Comparison of ENCODE assay signal across 10 cellular contexts in genomic region chr9:112224401-112225289, GRCh38. TPM values are rescaled to one million over a fixed set of nuclear protein-coding genes. Genes with fewer than 3 reads are reported as not detected.
DNase-seq lines count a peak whose midpoint lies in the region; ATAC-seq, FAIRE-seq and TF ChIP-seq lines count a peak whose summit lies in the region.
"Had no signal": no experiment of that assay in that cellular context is flagged by ENCODE, and none has a peak within 500 bp of the region (broad histone marks: within the 10 kb centered on the region; RNA-seq: fewer than 3 reads in every experiment).

No MANE protein-coding gene starts in this region.

- H3K9ac ChIP-seq in PC-3 (ENCODE audit: low read length), result no peak overlapping the region
- H3K9ac ChIP-seq in keratinocyte (ENCODE audit: control insufficient read depth, extremely low read depth, insufficient read depth, low read length), result peak overlapping the region; percentile 0
- H3K9ac ChIP-seq in MM.1S (ENCODE audit: low read length), result no peak overlapping the region

- FAIRE-seq in keratinocyte (lab: Jason Lieb, UNC), result peak; percentile 76

- no peaks in the 10 kb centered on the region for H4K20me1 ChIP-seq in PC-3 (ENCODE audit: low read length)
- no peaks in the 10 kb centered on the region for H4K20me1 ChIP-seq in keratinocyte (ENCODE audit: control insufficient read depth, extremely low read depth, insufficient read depth, low read length)
- H4K20me1 ChIP-seq in MM.1S (ENCODE audit: insufficient read depth, low read length), result no peaks in the 10 kb centered on the region

- intact Hi-C loops in PC-3 (cut with micrococcal nuclease), result no loop called here
- intact Hi-C loops in activated T-helper 2 cell treated with anti-CD3 and anti-CD28 coated beads, Interferon-gamma antibody, Interleukin-2, Interleukin-4, amounts not matched to agents 10 μg/mL and 5 μg/mL and 100 μg/mL, durations not matched to agents 14 hours and 24 hours and 36 hours (cut with micrococcal nuclease), result no loop called here

- H3K9me3 ChIP-seq in PC-3 (ENCODE audit: low read length) (no peaks in the 10 kb centered on the region), keratinocyte (ENCODE audit: control insufficient read depth, low read depth, low read length) (no peaks in the 10 kb centered on the region), suprapubic skin (no peaks in the 10 kb centered on the region), MM.1S (replicated peaks; ENCODE audit: insufficient read depth, low read length) (no peaks in the 10 kb centered on the region)

- TF ChIP-seq CTCF in PC-3 (conservative IDR thresholded peaks at IDR 0.05; ENCODE audit: low read depth, low read length) (no peak), keratinocyte (optimal IDR thresholded peaks at IDR 0.05 in 1 of 3, IDR thresholded peaks at IDR 0.05 in 1 of 3, conservative IDR thresholded peaks at IDR 0.05 in 1 of 3; ENCODE audit: extremely low read depth in 1 of 3, insufficient read depth in 2 of 3, low read length in 3 of 3) (no peak), suprapubic skin (IDR thresholded peaks at IDR 0.05) (no peak), MM.1S (IDR thresholded peaks at IDR 0.05; ENCODE audit: low read length) (no peak)

- H3K4me3 ChIP-seq in PC-3 (ENCODE audit: low read length), result no peak overlapping the region
- H3K4me3 ChIP-seq in keratinocyte (ENCODE audit: control insufficient read depth in 2 of 3, extremely low read depth in 1 of 3, insufficient read depth in 2 of 3, low read depth in 1 of 3, low read length in 3 of 3), result peak overlapping the region in 1 of 3 experiments; percentile 25
- H3K4me3 ChIP-seq in suprapubic skin, result no peak overlapping the region
- no peak overlapping the region for H3K4me3 ChIP-seq in MM.1S (ENCODE audit: low read length)

- H3K27ac Mint-ChIP-seq in activated T-helper 2 cell treated with anti-CD3 and anti-CD28 coated beads, Interferon-gamma antibody, Interleukin-2, Interleukin-4, amounts not matched to agents 10 μg/mL and 5 μg/mL and 100 μg/mL, durations not matched to agents 14 hours and 24 hours and 36 hours, result no peak overlapping the region

- H3K27me3 ChIP-seq in PC-3 (ENCODE audit: low read length) (no peaks in the 10 kb centered on the region), keratinocyte (ENCODE audit: control insufficient read depth, extremely low read depth, insufficient read depth, low read length) (no peaks in the 10 kb centered on the region), suprapubic skin (no peaks in the 10 kb centered on the region), MM.1S (replicated peaks; ENCODE audit: insufficient read depth, low read length) (no peaks in the 10 kb centered on the region)

- TF ChIP-seq POLR2A in suprapubic skin (IDR thresholded peaks at IDR 0.05), result no peak

- no peaks in the 10 kb centered on the region for H3K9me1 ChIP-seq in keratinocyte (ENCODE audit: control insufficient read depth, extremely low read depth, insufficient read depth, low read length)

- DNase-seq in PC-3 (peak; percentile 53), keratinocyte (ENCODE audit: low read depth, low spot score) (no peak), DMS153 (lab: John Stamatoyannopoulos, UW) (no peak), suprapubic skin (ENCODE audit: low spot score in 2 of 2) (no peak), MM.1S (no peak)
- DNase-seq in activated T-helper 2 cell treated with anti-CD3 and anti-CD28 coated beads, Interferon-gamma antibody, Interleukin-2, Interleukin-4, amounts not matched to agents 10 μg/mL and 5 μg/mL and 100 μg/mL, durations not matched to agents 14 hours and 24 hours and 36 hours (ENCODE audit: low spot score), result no peak
- DNase-seq: stimulated activated naive CD4-positive, alpha-beta T cell treated with Interleukin-2 at 50 U/mL for 16 hours had no signal

- H3K4me1 ChIP-seq in PC-3 (ENCODE audit: insufficient read depth, low read length) (peaks cover 16% of the 10 kb centered on the region), keratinocyte (ENCODE audit: control insufficient read depth, extremely low read depth, insufficient read depth, low read length) (peaks cover 20% of the 10 kb centered on the region), suprapubic skin (no peaks in the 10 kb centered on the region), MM.1S (ENCODE audit: low read length) (peaks cover 4% of the 10 kb centered on the region)

- peaks cover 72% of the 10 kb centered on the region for H3K36me3 Mint-ChIP-seq in activated T-helper 2 cell treated with anti-CD3 and anti-CD28 coated beads, Interferon-gamma antibody, Interleukin-2, Interleukin-4, amounts not matched to agents 10 μg/mL and 5 μg/mL and 100 μg/mL, durations not matched to agents 14 hours and 24 hours and 36 hours (ENCODE audit: low read depth)

- dilution Hi-C loops in keratinocyte (cut with MboI; ENCODE audit: extremely low pct_ligation_motif_present, low sequenced_read_pairs), result loop anchor here (25.0 kb wide), 1 partner anchor 112 kb away; no protein-coding TSS in a partner anchor

- peak; percentile 54 for ATAC-seq in GM18499 (IDR thresholded peaks at IDR 0.05; ENCODE audit: insufficient read depth, unreplicated experiment)
- peak; percentile 63 for ATAC-seq in GM21825 (IDR thresholded peaks at IDR 0.05; ENCODE audit: unreplicated experiment)
- ATAC-seq in PC-3, result peak; percentile 70

- no peak for TF ChIP-seq EP300 in suprapubic skin (IDR thresholded peaks at IDR 0.05)

- no peaks in the 10 kb centered on the region for H3K27me3 Mint-ChIP-seq in activated T-helper 2 cell treated with anti-CD3 and anti-CD28 coated beads, Interferon-gamma antibody, Interleukin-2, Interleukin-4, amounts not matched to agents 10 μg/mL and 5 μg/mL and 100 μg/mL, durations not matched to agents 14 hours and 24 hours and 36 hours (ENCODE audit: low read depth)

- H3K27ac ChIP-seq in PC-3 (ENCODE audit: low read length), result peak overlapping the region; percentile 64
- H3K27ac ChIP-seq in keratinocyte (ENCODE audit: control insufficient read depth, insufficient read depth, low read length), result peak overlapping the region; percentile 60
- H3K27ac ChIP-seq in suprapubic skin, result no peak overlapping the region
- H3K27ac ChIP-seq in MM.1S (ENCODE audit: low read length), result no peak overlapping the region
- H3K27ac ChIP-seq: VCaP had no signal

- peaks cover 25% of the 10 kb centered on the region for H3K36me3 ChIP-seq in PC-3 (ENCODE audit: low read depth, low read length)
- peaks cover 9 to 22% of the 10 kb centered on the region in 2 experiments for H3K36me3 ChIP-seq in keratinocyte (ENCODE audit: control insufficient read depth in 2 of 2, extremely low read depth in 1 of 2, insufficient read depth in 2 of 2, low read length in 2 of 2)
- peaks cover 48% of the 10 kb centered on the region for H3K36me3 ChIP-seq in suprapubic skin
- H3K36me3 ChIP-seq in MM.1S (replicated peaks; ENCODE audit: insufficient read depth, low read length), result no peaks in the 10 kb centered on the region; the same call in 1 of the 2 replicates

- BruUV-seq in PC-3 (replicated peaks; lab: Mats Ljungman, UMichigan), result no TSS peak

- H3K4me1 Mint-ChIP-seq in activated T-helper 2 cell treated with anti-CD3 and anti-CD28 coated beads, Interferon-gamma antibody, Interleukin-2, Interleukin-4, amounts not matched to agents 10 μg/mL and 5 μg/mL and 100 μg/mL, durations not matched to agents 14 hours and 24 hours and 36 hours (ENCODE audit: low read depth), result peaks cover 25% of the 10 kb centered on the region

- H3K9me2 ChIP-seq in PC-3 (replicated peaks; ENCODE audit: low read length) (no peaks in the 10 kb centered on the region), MM.1S (replicated peaks; ENCODE audit: insufficient read depth, low read length) (no peaks in the 10 kb centered on the region)

- H3K9me3 Mint-ChIP-seq in activated T-helper 2 cell treated with anti-CD3 and anti-CD28 coated beads, Interferon-gamma antibody, Interleukin-2, Interleukin-4, amounts not matched to agents 10 μg/mL and 5 μg/mL and 100 μg/mL, durations not matched to agents 14 hours and 24 hours and 36 hours, result no peaks in the 10 kb centered on the region

- POLR2A ChIA-PET in PC-3 (lab: Charles Lee; ENCODE audit: unreplicated experiment), result no interaction called here

- no peak overlapping the region for H2AFZ ChIP-seq in PC-3 (ENCODE audit: low read length)
- no peak overlapping the region for H2AFZ ChIP-seq in keratinocyte (ENCODE audit: control insufficient read depth, low read length)
- no peak overlapping the region for H2AFZ ChIP-seq in MM.1S (ENCODE audit: low read length)

- H3K4me2 ChIP-seq in PC-3 (ENCODE audit: low read length), result peak overlapping the region; percentile 7; the same call in 1 of the 2 replicates
- H3K4me2 ChIP-seq in keratinocyte (ENCODE audit: control insufficient read depth, extremely low read depth, insufficient read depth, low read depth, low read length), result peak overlapping the region; percentile 40
- H3K4me2 ChIP-seq in MM.1S (ENCODE audit: low read depth, low read length), result no peak overlapping the region

- H3K4me3 Mint-ChIP-seq in activated T-helper 2 cell treated with anti-CD3 and anti-CD28 coated beads, Interferon-gamma antibody, Interleukin-2, Interleukin-4, amounts not matched to agents 10 μg/mL and 5 μg/mL and 100 μg/mL, durations not matched to agents 14 hours and 24 hours and 36 hours (ENCODE audit: low read depth), result no peak overlapping the region

- no peaks in the 10 kb centered on the region for H3F3A ChIP-seq in PC-3 (ENCODE audit: low read length, unreplicated experiment)
- H3F3A ChIP-seq in MM.1S (ENCODE audit: insufficient read depth, low read length), result peaks cover 2% of the 10 kb centered on the region

- H3K79me2 ChIP-seq in PC-3 (ENCODE audit: low read length) (no peaks in the 10 kb centered on the region), keratinocyte (ENCODE audit: control insufficient read depth, insufficient read depth, low read length) (no peaks in the 10 kb centered on the region), MM.1S (ENCODE audit: low read length) (no peaks in the 10 kb centered on the region)

- CTCF ChIA-PET in PC-3 (lab: Charles Lee), result no interaction called here

- 73% methylated on average over 4 of the region's 4 CpGs for WGBS in suprapubic skin

RNA-seq across cellular contexts. Expression of gene SUSD1, which starts 49.5 kb away (rescaled TPM):
- 7.4 and 9.3 TPM in 2 replicates for total RNA-seq in PC-3 (2014; rRNA removed)
- polyA plus RNA-seq in keratinocyte, result 2.4 to 3.6 TPM (median 3.3 TPM) in 3 replicates
- 0.79 TPM for polyA plus RNA-seq in keratinocyte (2011; ENCODE audit: low read depth)
- 1.5 and 2.6 TPM in 2 replicates for polyA plus RNA-seq in keratinocyte (2011; cell fraction: cytosol; rRNA removed)
- polyA plus RNA-seq in keratinocyte (2011; cell fraction: nucleus; rRNA removed), result 2.6 and 3.6 TPM in 2 replicates
- 0.73 and 2.9 TPM in 2 replicates for polyA plus RNA-seq in keratinocyte (2012; ENCODE audit: low replicate concordance)
- polyA minus RNA-seq in keratinocyte, result 2.8 to 8.5 TPM (median 4.1 TPM) in 3 replicates
- 5.8 TPM for polyA minus RNA-seq in keratinocyte (2011; cell fraction: cytosol; rRNA and poly(A)+ RNA removed)
- 4.3 and 7.1 TPM in 2 replicates for polyA minus RNA-seq in keratinocyte (2011; cell fraction: nucleus; rRNA and poly(A)+ RNA removed)
- 6.4 and 7.6 TPM in 2 replicates for total RNA-seq in activated T-helper 2 cell treated with anti-CD3 and anti-CD28 coated beads, Interferon-gamma antibody, Interleukin-2, Interleukin-4, amounts not matched to agents 10 μg/mL and 5 μg/mL and 100 μg/mL, durations not matched to agents 14 hours and 24 hours and 36 hours
- 1 to 10 TPM; 1.6 to 8.2 (median 4.4) TPM for total RNA-seq in suprapubic skin

Comparison
In these comparisons a context has a peak if more than half of its experiments do, and no peak if none do; other contexts are left out.
1. H3K27ac ChIP-seq: peak in PC-3 (single experiment) and keratinocyte (single experiment); none in suprapubic skin (single experiment) and MM.1S (single experiment).
2. Peak in every context shown above with its lines, with median percentiles within 50 percentile points of each other: ATAC-seq.